ENCODE assay signal across 1 cellular context in genomic region chr11:3156661-3157311, GRCh38.
TF ChIP-seq lines count a peak whose summit lies in the region.

No MANE protein-coding gene starts in this region.

TF ChIP-seq in HCT116, 20 proteins besides CTCF, POLR2A, EP300 and RAD21:
- TF ChIP-seq EZH2phosphoT487 (IDR thresholded peaks at IDR 0.05; ENCODE audit: borderline replicate concordance) (no peak), MAX (IDR thresholded peaks at IDR 0.05) (no peak), CEBPB (IDR thresholded peaks at IDR 0.05; ENCODE audit: low read depth) (no peak), CBX3 (IDR thresholded peaks at IDR 0.05; ENCODE audit: low read depth) (no peak), ELF1 (IDR thresholded peaks at IDR 0.05; ENCODE audit: borderline replicate concordance, low read depth) (no peak), SP1 (IDR thresholded peaks at IDR 0.05; ENCODE audit: low read depth) (no peak), EGR1 (IDR thresholded peaks at IDR 0.05; ENCODE audit: low read depth) (no peak), SIN3A (IDR thresholded peaks at IDR 0.05; ENCODE audit: low read depth) (no peak), YY1 (IDR thresholded peaks at IDR 0.05; ENCODE audit: extremely low read depth, insufficient replicate concordance, low read depth, low read length) (no peak), ZFX (IDR thresholded peaks at IDR 0.05) (no peak), JUND (IDR thresholded peaks at IDR 0.05) (no peak), SRF (IDR thresholded peaks at IDR 0.05; ENCODE audit: low read depth) (no peak), TCF7L2 (IDR thresholded peaks at IDR 0.05; ENCODE audit: borderline replicate concordance, extremely low read depth, insufficient read depth, insufficient read length) (no peak), EZH2 (IDR thresholded peaks at IDR 0.05) (no peak)
- TF ChIP-seq, protein P1, sequence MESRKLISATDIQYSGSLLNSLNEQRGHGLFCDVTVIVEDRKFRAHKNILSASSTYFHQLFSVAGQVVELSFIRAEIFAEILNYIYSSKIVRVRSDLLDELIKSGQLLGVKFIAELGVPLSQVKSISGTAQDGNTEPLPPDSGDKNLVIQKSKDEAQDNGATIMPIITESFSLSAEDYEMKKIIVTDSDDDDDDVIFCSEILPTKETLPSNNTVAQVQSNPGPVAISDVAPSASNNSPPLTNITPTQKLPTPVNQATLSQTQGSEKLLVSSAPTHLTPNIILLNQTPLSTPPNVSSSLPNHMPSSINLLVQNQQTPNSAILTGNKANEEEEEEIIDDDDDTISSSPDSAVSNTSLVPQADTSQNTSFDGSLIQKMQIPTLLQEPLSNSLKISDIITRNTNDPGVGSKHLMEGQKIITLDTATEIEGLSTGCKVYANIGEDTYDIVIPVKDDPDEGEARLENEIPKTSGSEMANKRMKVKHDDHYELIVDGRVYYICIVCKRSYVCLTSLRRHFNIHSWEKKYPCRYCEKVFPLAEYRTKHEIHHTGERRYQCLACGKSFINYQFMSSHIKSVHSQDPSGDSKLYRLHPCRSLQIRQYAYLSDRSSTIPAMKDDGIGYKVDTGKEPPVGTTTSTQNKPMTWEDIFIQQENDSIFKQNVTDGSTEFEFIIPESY (IDR thresholded peaks at IDR 0.05; ENCODE audit: extremely low read depth, insufficient replicate concordance, low read length), result no peak
